Comparison of ENCODE assay signal across 8 cellular contexts in genomic region chr6:30685977-30686907, GRCh38. TPM values are rescaled to one million over a fixed set of nuclear protein-coding genes. Genes with fewer than 3 reads are reported as not detected.
DNase-seq lines count a peak whose midpoint lies in the region; ATAC-seq, FAIRE-seq and TF ChIP-seq lines count a peak whose summit lies in the region.

TSS of gene PPP1R18 (minus strand) at chr6:30686645. CDS start at chr6:30686018, 627 bp downstream.

- no peaks in the 10 kb centered on the region for H3K9me2 ChIP-seq in PC-9 (ENCODE audit: insufficient read depth)
- no peaks in the 10 kb centered on the region for H3K9me2 ChIP-seq in neural cell (ENCODE audit: insufficient read depth, low read length)

- peaks cover 41% of the 10 kb centered on the region for H3K36me3 Mint-ChIP-seq in stimulated activated naive CD8-positive, alpha-beta T cell treated with anti-CD3 and anti-CD28 coated beads, Interleukin-15, Interleukin-2, amounts not matched to agents 100 ng/mL and 50 ng/mL, for 24 hours (ENCODE audit: low read depth)

- TF ChIP-seq POLR2A in H54 (IDR thresholded peaks at IDR 0.05; ENCODE audit: low read depth, low read length), result peak; percentile 57; the same call in 1 of the 2 replicates

- H3K4me3 ChIP-seq in BJ (ENCODE audit: low read depth, low read length) (peak within 1 kb of the TSS; percentile 87), PC-9 (peak within 1 kb of the TSS; percentile 98), neural cell (ENCODE audit: low read length) (peak within 1 kb of the TSS; percentile 99)

- intact Hi-C loops in PC-9 (cut with micrococcal nuclease; ENCODE audit: unreplicated experiment), result loop anchor here (2.0 kb wide), 2 partner anchors 69 to 133 kb away; partner anchors contain the start of genes MRPS18B and PPP1R10

- no peak for TF ChIP-seq EP300 in neural cell (conservative IDR thresholded peaks at IDR 0.05; ENCODE audit: poor library complexity, severe bottlenecking)

- peaks cover 55% of the 10 kb centered on the region for H3K79me2 ChIP-seq in PC-9 (ENCODE audit: low read depth)
- H3K79me2 ChIP-seq in neural cell (replicated peaks; ENCODE audit: insufficient read depth, low read length), result peaks cover 83% of the 10 kb centered on the region

- POLR2A ChIA-PET in BJ (lab: Charles Lee), result no interaction called here
- POLR2A ChIA-PET in PC-9 (lab: Charles Lee; ENCODE audit: unreplicated experiment), result no interaction called here

- no peaks in the 10 kb centered on the region for H3K27me3 ChIP-seq in BJ (ENCODE audit: control insufficient read depth, insufficient read depth, low read length)
- H3K27me3 ChIP-seq in PC-9 (ENCODE audit: insufficient read depth, low read depth), result no peaks in the 10 kb centered on the region
- no peaks in the 10 kb centered on the region for H3K27me3 ChIP-seq in neural cell (ENCODE audit: insufficient read depth, low read depth, low read length)

- H2AFZ ChIP-seq in PC-9, result peak within 1 kb of the TSS; percentile 92
- peak within 1 kb of the TSS; percentile 85 for H2AFZ ChIP-seq in neural cell (ENCODE audit: low read depth, low read length)

- BruUV-seq in PC-9 (replicated peaks; lab: Mats Ljungman, UMichigan), result no TSS peak

- H3K4me3 Mint-ChIP-seq in stimulated activated naive CD8-positive, alpha-beta T cell treated with anti-CD3 and anti-CD28 coated beads, Interleukin-15, Interleukin-2, amounts not matched to agents 100 ng/mL and 50 ng/mL, for 24 hours, result peak within 1 kb of the TSS; percentile 97

- DNase-seq in BJ (ENCODE audit: low read depth) (no peak), H54 (ENCODE audit: insufficient read length, low spot score) (peak; percentile 52), PC-9 (peak in 1 of 2 experiments; percentile 79), fibroblast of peridontal ligament (ENCODE audit: extremely low read depth) (peak; percentile 59)
- DNase-seq in activated T-helper 1 cell treated with anti-CD3 and anti-CD28 coated beads, Interleukin-2, amount 50 U/mL, for 16 hours (ENCODE audit: low read depth in 1 of 2, low spot score in 1 of 2), result peak; percentile 71 to 75

- H4K20me1 ChIP-seq in PC-9 (ENCODE audit: insufficient read depth) (no peaks in the 10 kb centered on the region), neural cell (ENCODE audit: insufficient read depth) (peaks cover 34% of the 10 kb centered on the region)

- H3K27ac Mint-ChIP-seq in stimulated activated naive CD8-positive, alpha-beta T cell treated with anti-CD3 and anti-CD28 coated beads, Interleukin-15, Interleukin-2, amounts not matched to agents 100 ng/mL and 50 ng/mL, for 24 hours, result peak within 1 kb of the TSS; percentile 95

- H3K4me2 ChIP-seq in PC-9, result peak within 1 kb of the TSS; percentile 93
- H3K4me2 ChIP-seq in neural cell (ENCODE audit: low read length), result peak within 1 kb of the TSS; percentile 95

- H3F3A ChIP-seq in PC-9 (ENCODE audit: insufficient read depth, low read depth) (peaks cover 47% of the 10 kb centered on the region), neural cell (ENCODE audit: insufficient read depth, low read length, poor library complexity, severe bottlenecking) (no peaks in the 10 kb centered on the region)

- H3K9me3 ChIP-seq in PC-9 (ENCODE audit: insufficient read depth, low read depth) (no peaks in the 10 kb centered on the region), neural cell (ENCODE audit: low read length) (no peaks in the 10 kb centered on the region)

- H3K36me3 ChIP-seq in BJ (ENCODE audit: control insufficient read depth, insufficient read depth, low read length) (peaks cover 3% of the 10 kb centered on the region), PC-9 (ENCODE audit: low read depth) (no peaks in the 10 kb centered on the region), neural cell (ENCODE audit: insufficient read depth, low read length) (no peaks in the 10 kb centered on the region)

- CTCF ChIA-PET in BJ (lab: Yijun Ruan, JAX) (interaction anchor here (1.1 to 17.2 kb wide), 4 partner anchors 11 to 144 kb away, joined by 3 to 387 read pairs (median 4); partner anchors contain the start of genes MDC1 and TUBB), PC-9 (lab: Charles Lee) (interaction anchor here (0.7 kb wide), 2 partner anchors 36 to 328 kb away, joined by 3 to 5 read pairs; no protein-coding TSS in a partner anchor)

- H3K9ac ChIP-seq in neural cell (ENCODE audit: low read length), result peak within 1 kb of the TSS; percentile 100

- no peak for ATAC-seq in HG03565 (IDR thresholded peaks at IDR 0.05; ENCODE audit: unreplicated experiment)

- H3K9me3 Mint-ChIP-seq in stimulated activated naive CD8-positive, alpha-beta T cell treated with anti-CD3 and anti-CD28 coated beads, Interleukin-15, Interleukin-2, amounts not matched to agents 100 ng/mL and 50 ng/mL, for 24 hours, result no peaks in the 10 kb centered on the region

- peak within 1 kb of the TSS; percentile 72 for H3K27ac ChIP-seq in PC-9
- peak within 1 kb of the TSS; percentile 94 for H3K27ac ChIP-seq in neural cell (ENCODE audit: low read length)

- peaks cover 63% of the 10 kb centered on the region for H3K4me1 ChIP-seq in PC-9 (replicated peaks; ENCODE audit: insufficient read depth)

- no peak for FAIRE-seq in H54 (lab: Jason Lieb, UNC)

- peaks cover 43% of the 10 kb centered on the region for H3K4me1 Mint-ChIP-seq in stimulated activated naive CD8-positive, alpha-beta T cell treated with anti-CD3 and anti-CD28 coated beads, Interleukin-15, Interleukin-2, amounts not matched to agents 100 ng/mL and 50 ng/mL, for 24 hours (ENCODE audit: low read depth)

- TF ChIP-seq CTCF in BJ (IDR thresholded peaks at IDR 0.05; ENCODE audit: insufficient read depth, low read depth, low read length) (no peak), PC-9 (conservative IDR thresholded peaks at IDR 0.05) (no peak), neural cell (IDR thresholded peaks at IDR 0.05; ENCODE audit: poor library complexity, severe bottlenecking) (no peak)

- no peak for TF ChIP-seq RAD21 in neural cell (conservative IDR thresholded peaks at IDR 0.05)

- H3K27me3 Mint-ChIP-seq in stimulated activated naive CD8-positive, alpha-beta T cell treated with anti-CD3 and anti-CD28 coated beads, Interleukin-15, Interleukin-2, amounts not matched to agents 100 ng/mL and 50 ng/mL, for 24 hours, result no peaks in the 10 kb centered on the region

TF ChIP-seq in neural cell, 6 proteins besides CTCF, POLR2A, EP300 and RAD21:
- TF ChIP-seq TAF1 (IDR thresholded peaks at IDR 0.05; ENCODE audit: low read depth) (no peak), EZH2 (IDR thresholded peaks at IDR 0.05; ENCODE audit: borderline replicate concordance, insufficient read depth, low read length, poor library complexity, severe bottlenecking) (no peak), POLR2AphosphoS5 (IDR thresholded peaks at IDR 0.05) (no peak), SMC3 (conservative IDR thresholded peaks at IDR 0.05; ENCODE audit: poor library complexity) (no peak), REST (IDR thresholded peaks at IDR 0.05; ENCODE audit: borderline replicate concordance) (no peak), MXI1 (conservative IDR thresholded peaks at IDR 0.05; ENCODE audit: poor library complexity, severe bottlenecking) (no peak)
TF ChIP-seq in neural cell: peak in this region for 0.

RNA-seq across cellular contexts. Expression of gene PPP1R18, which starts in this region (rescaled TPM):
- polyA plus RNA-seq in BJ (2011; rRNA removed) (87.5 and 121 TPM in 2 replicates), neural cell (50.6 and 55.1 TPM in 2 replicates)
- 63.2 and 74.2 TPM in 2 replicates for polyA minus RNA-seq in BJ (2011; rRNA and poly(A)+ RNA removed)
- 56.2 and 68.6 TPM in 2 replicates for total RNA-seq in PC-9 (2021)
- polyA minus RNA-seq in neural cell, result 71.9 and 76.2 TPM in 2 replicates
